ENCODE assay signal across 8 cellular contexts in genomic region chr9:105608685-105609598, GRCh38. TPM values are rescaled to one million over a fixed set of nuclear protein-coding genes. Genes with fewer than 3 reads are reported as not detected.
DNase-seq lines count a peak whose midpoint lies in the region; ATAC-seq, FAIRE-seq and TF ChIP-seq lines count a peak whose summit lies in the region.

No MANE protein-coding gene starts in this region.

- DNase-seq in Ammon's horn (ENCODE audit: low spot score), result peak; percentile 59
- peak; percentile 77 for DNase-seq in NCI-H2196 (lab: John Stamatoyannopoulos, UW; ENCODE audit: unreplicated experiment)
- DNase-seq in GM12878 (ENCODE audit: low read depth, low spot score), result peak; percentile 4
- no peak for DNase-seq in left colon
- DNase-seq in uterus, result no peak
- no peak for DNase-seq in Calu3

- H3K27ac Mint-ChIP-seq in Calu3 (ENCODE audit: unreplicated experiment), result no peak overlapping the region

- no peaks in the 10 kb centered on the region for H3K9me3 Mint-ChIP-seq in Calu3 (ENCODE audit: low read depth, unreplicated experiment)

- CTCF ChIA-PET in GM12878 (lab: Yijun Ruan, JAX) (interaction anchor here (0.7 to 3.1 kb wide), 14 partner anchors 8 to 828 kb away, joined by 3 to 23 read pairs (median 5); partner anchors contain the start of gene FKTN), Calu3 (lab: Charles Lee) (no interaction called here)

- whole genome bisulfite sequencing in GM12878 (ENCODE audit: insufficient coverage, insufficient replicate concordance, low lambda C conversion rate, missing lambda C conversion rate), result 51% methylated on average over 6 of the region's 6 CpGs

- in situ Hi-C loops in GM12878 (cut with MboI), result no loop called here

- H3K36me3 ChIP-seq in GM12878 (ENCODE audit: control insufficient read depth in 2 of 2, insufficient read depth in 2 of 2, low read length in 1 of 2) (peaks cover 2 to 8% of the 10 kb centered on the region in 2 experiments; a peak in 3 of 4 replicates), uterus (no peaks in the 10 kb centered on the region)

- H3K4me3 ChIP-seq in GM12878, result no peak overlapping the region
- no peak overlapping the region for H3K4me3 ChIP-seq in uterus

- peak; percentile 68 for TF ChIP-seq RAD21 in GM12878 (IDR thresholded peaks at IDR 0.05; ENCODE audit: insufficient read depth, low read depth, low read length)

- no peaks in the 10 kb centered on the region for H3K9me3 ChIP-seq in GM12878 (replicated peaks; ENCODE audit: control insufficient read depth, insufficient read depth, low read length)
- no peaks in the 10 kb centered on the region for H3K9me3 ChIP-seq in uterus

- no peaks in the 10 kb centered on the region for H3K79me2 ChIP-seq in GM12878 (ENCODE audit: control insufficient read depth, insufficient read depth, low read length)

- TF ChIP-seq EP300 in GM12878 (IDR thresholded peaks at IDR 0.05; ENCODE audit: borderline replicate concordance in 1 of 2, control insufficient read depth in 1 of 2, low read depth in 2 of 2, low read length in 2 of 2), result no peak

- TF ChIP-seq CTCF in GM12878 (IDR thresholded peaks at IDR 0.05 in 2 of 3, conservative IDR thresholded peaks at IDR 0.05 in 1 of 3; ENCODE audit: control insufficient read depth in 2 of 3, extremely low read depth in 1 of 3, insufficient read depth in 1 of 3, low read depth in 3 of 3, low read length in 3 of 3), result peak; percentile 36 to 62 (median 36); a peak in 5 of 6 replicates
- TF ChIP-seq CTCF in uterus (IDR thresholded peaks at IDR 0.05), result peak; percentile 39 to 59 (median 42)
- TF ChIP-seq CTCF in Calu3 (IDR thresholded peaks at IDR 0.05; ENCODE audit: unreplicated experiment), result no peak

- H3K4me1 ChIP-seq in GM12878 (ENCODE audit: control insufficient read depth, insufficient read depth, low read length), result no peaks in the 10 kb centered on the region
- no peaks in the 10 kb centered on the region for H3K4me1 ChIP-seq in uterus

- POLR2A ChIA-PET in GM12878 (lab: Charles Lee), result no interaction called here

- no peak overlapping the region for H2AFZ ChIP-seq in GM12878 (ENCODE audit: control insufficient read depth, low read depth, low read length)

- no peak overlapping the region for H3K9ac ChIP-seq in GM12878 (ENCODE audit: control insufficient read depth, insufficient read depth, low read length)

- H4K20me1 ChIP-seq in GM12878 (ENCODE audit: control insufficient read depth, insufficient read depth), result no peaks in the 10 kb centered on the region

- BruUV-seq in GM12878 (replicated peaks; lab: Mats Ljungman, UMichigan), result no TSS peak
- BruUV-seq in Calu3 (replicated peaks; lab: Mats Ljungman, UMichigan), result no TSS peak

- RAD21 ChIA-PET in GM12878 (lab: Charles Lee; ENCODE audit: unreplicated experiment), result interaction anchor here (0.9 to 1.9 kb wide), 4 partner anchors 13 to 112 kb away, joined by 3 to 8 read pairs (median 4); no protein-coding TSS in a partner anchor

- H3K4me1 Mint-ChIP-seq in Calu3 (ENCODE audit: low read depth, unreplicated experiment), result no peaks in the 10 kb centered on the region

- no peaks in the 10 kb centered on the region for H3K36me3 Mint-ChIP-seq in Calu3 (ENCODE audit: insufficient read depth, unreplicated experiment)

- FAIRE-seq in GM12878 (lab: Jason Lieb, UNC), result no peak

- no peak overlapping the region for H3K4me3 Mint-ChIP-seq in Calu3 (ENCODE audit: low read depth, unreplicated experiment)

- SMC1A ChIA-PET in GM12878 (lab: Charles Lee; ENCODE audit: uncharacterized antibody, unreplicated experiment), result interaction anchor here (0.6 to 2.4 kb wide), 7 partner anchors 34 to 273 kb away, joined by 3 to 11 read pairs (median 4); no protein-coding TSS in a partner anchor

- H3K27ac ChIP-seq in GM12878 (ENCODE audit: control insufficient read depth, insufficient read depth) (no peak overlapping the region), uterus (no peak overlapping the region)

- no peaks in the 10 kb centered on the region for H3K27me3 Mint-ChIP-seq in Calu3 (ENCODE audit: unreplicated experiment)

- ATAC-seq in GM18511 (IDR thresholded peaks at IDR 0.05; ENCODE audit: unreplicated experiment) (peak; percentile 93), HG03095 (IDR thresholded peaks at IDR 0.05; ENCODE audit: unreplicated experiment) (peak; percentile 70), GM12878 (peak; percentile 82), left colon (peak; percentile 64)

- H3K4me2 ChIP-seq in GM12878 (ENCODE audit: control insufficient read depth, insufficient read depth), result no peak overlapping the region

- intact Hi-C loops in GM12878 (cut with micrococcal nuclease; ENCODE audit: unreplicated experiment), result loop anchor here (1.0 to 5.0 kb wide), 4 partner anchors 107 to 272 kb away; no protein-coding TSS in a partner anchor
- intact Hi-C loops in left colon (cut with DNase I, micrococcal nuclease), result loop anchor here in 1 of 2 donors (5.0 kb wide), 1 partner anchor 108 kb away; no protein-coding TSS in a partner anchor
- intact Hi-C loops in uterus (cut with DNase I; ENCODE audit: low total_unique reads), result no loop called here
- intact Hi-C loops in Calu3 (cut with micrococcal nuclease; ENCODE audit: unreplicated experiment), result loop anchor here (1.0 to 2.0 kb wide), 2 partner anchors 109 to 272 kb away; no protein-coding TSS in a partner anchor

- TF ChIP-seq POLR2A in GM12878 (IDR thresholded peaks at IDR 0.05; ENCODE audit: low read depth, low read length) (no peak), uterus (IDR thresholded peaks at IDR 0.05) (no peak)

- H3K27me3 ChIP-seq in GM12878 (replicated peaks in 1 of 2; ENCODE audit: control insufficient read depth in 2 of 2, insufficient read depth in 2 of 2, low read length in 1 of 2) (no peaks in the 10 kb centered on the region), uterus (no peaks in the 10 kb centered on the region)

RNA-seq across cellular contexts. Expression of gene FKTN, which starts 51.0 kb away (rescaled TPM):
- 108 and 128 TPM in 2 replicates for total RNA-seq in GM12878 (2013; cell fraction: nucleolus; rRNA removed)
- 9.0 and 9.3 TPM in 2 replicates for total RNA-seq in GM12878 (2014; rRNA removed)
- total RNA-seq in GM12878 (2014; rRNA removed; fragmentation: Illumina TruSeq; extraction: Trizol), result 15.6 and 18.8 TPM in 2 replicates
- 9.6 and 11.9 TPM in 2 replicates for total RNA-seq in GM12878 (2021)
- polyA plus RNA-seq in GM12878 (2011; ENCODE audit: low read depth), result 2.9 TPM
- 11.6 and 22.0 TPM in 2 replicates for polyA plus RNA-seq in GM12878 (2011; rRNA removed)
- polyA plus RNA-seq in GM12878 (2011; cell fraction: cytosol; rRNA removed), result 3.5 and 4.1 TPM in 2 replicates
- polyA plus RNA-seq in GM12878 (2011; cell fraction: nucleus; rRNA removed), result 12.5 and 16.1 TPM in 2 replicates
- 5.9 and 6.6 TPM in 2 replicates for polyA plus RNA-seq in GM12878 (2012)
- 12.7 and 15.9 TPM in 2 replicates for polyA plus RNA-seq in GM12878 (2014; fragmentation: Illumina TruSeq; extraction: Trizol)
- polyA plus RNA-seq in GM12878 (2014; fragmentation: Nextera tagmentation; extraction: Ambion mirVana), result 1 to 10 TPM; 3.6 to 5.5 TPM
- polyA plus RNA-seq in GM12878 (2014; rRNA removed), result 5.7 and 6.7 TPM in 2 replicates
- 10 to 100 TPM in 1 of 2 experiments, 1 to 10 TPM in 1; 9.6 to 11.6 TPM for polyA plus RNA-seq in GM12878 (2016; fragmentation: Nextera tagmentation; extraction: Ambion mirVana)
- polyA minus RNA-seq in GM12878 (2011; rRNA and poly(A)+ RNA removed), result 14.5 and 14.6 TPM in 2 replicates
- polyA minus RNA-seq in GM12878 (2011; cell fraction: cytosol; rRNA and poly(A)+ RNA removed), result 3.2 and 5.7 TPM in 2 replicates
- polyA minus RNA-seq in GM12878 (2011; cell fraction: nucleus; rRNA and poly(A)+ RNA removed), result 18.6 and 19.5 TPM in 2 replicates
- total RNA-seq in left colon, result 10 to 100 TPM; 11.9 to 15.7 TPM
- 10 to 100 TPM in 3 of 4 donors, 1 to 10 TPM in 1; 2.6 to 39.1 (median 12.7) TPM for total RNA-seq in uterus
- 8.6 and 11.8 TPM in 2 replicates for total RNA-seq in Calu3 (2022)

RNA-seq across cellular contexts. Expression of gene TAL2, which starts 53.3 kb away (rescaled TPM):
- 1.1 TPM in 1 of 2 replicates, not detected in the other for total RNA-seq in GM12878 (2013; cell fraction: nucleolus; rRNA removed)
- total RNA-seq in GM12878 (2014; rRNA removed), result 0.17 and 0.27 TPM in 2 replicates
- total RNA-seq in GM12878 (2014; rRNA removed; fragmentation: Illumina TruSeq; extraction: Trizol), result 0.36 and 0.41 TPM in 2 replicates
- 0.46 TPM in 1 of 2 replicates, not detected in the other for total RNA-seq in GM12878 (2021)
- not detected for polyA plus RNA-seq in GM12878 (2011; ENCODE audit: low read depth)
- 0.34 TPM in 1 of 2 replicates, not detected in the other for polyA plus RNA-seq in GM12878 (2011; rRNA removed)
- 0.13 and 0.35 TPM in 2 replicates for polyA plus RNA-seq in GM12878 (2011; cell fraction: cytosol; rRNA removed)
- polyA plus RNA-seq in GM12878 (2011; cell fraction: nucleus; rRNA removed), result 0.28 and 0.60 TPM in 2 replicates
- polyA plus RNA-seq in GM12878 (2012), result 0.41 TPM in 1 of 2 replicates, not detected in the other
- 0.51 TPM in 1 of 2 replicates, not detected in the other for polyA plus RNA-seq in GM12878 (2014; fragmentation: Illumina TruSeq; extraction: Trizol)
- under 1 TPM; 0.16 to 0.34 TPM for polyA plus RNA-seq in GM12878 (2014; fragmentation: Nextera tagmentation; extraction: Ambion mirVana)
- polyA plus RNA-seq in GM12878 (2014; rRNA removed), result 0.56 TPM in 1 of 2 replicates, not detected in the other
- under 1 TPM; 0.20 to 0.44 TPM for polyA plus RNA-seq in GM12878 (2016; fragmentation: Nextera tagmentation; extraction: Ambion mirVana)
- 0.41 TPM in 1 of 2 replicates, not detected in the other for polyA minus RNA-seq in GM12878 (2011; rRNA and poly(A)+ RNA removed)
- polyA minus RNA-seq in GM12878 (2011; cell fraction: cytosol; rRNA and poly(A)+ RNA removed), result not detected in 2 replicates
- not detected in 2 replicates for polyA minus RNA-seq in GM12878 (2011; cell fraction: nucleus; rRNA and poly(A)+ RNA removed)
- total RNA-seq in left colon, result not detected
- total RNA-seq in uterus, result under 1 TPM in 1 of 4 donors, not detected in 3; 0.55 TPM
- total RNA-seq in Calu3 (2022), result not detected in 2 replicates

Comparison
In these comparisons a context has a peak if more than half of its experiments do, and no peak if none do; other contexts are left out.
1. DNase-seq: peak in Ammon's horn (single experiment), NCI-H2196 (single experiment) and GM12878 (single experiment); none in left colon (0 of 2), uterus (0 of 2) and Calu3 (single experiment).
2. Peak in every context shown above with its lines, with median percentiles within 50 percentile points of each other: ATAC-seq.